14 cellular contexts compared by ENCODE assay signal in genomic region chr15:38217788-38218609, GRCh38. TPM values are rescaled to one million over a fixed set of nuclear protein-coding genes. Genes with fewer than 3 reads are reported as not detected.
DNase-seq lines count a peak whose midpoint lies in the region; ATAC-seq and TF ChIP-seq lines count a peak whose summit lies in the region.
"Had no signal": no experiment of that assay in that cellular context is flagged by ENCODE, and none has a peak within 500 bp of the region (broad histone marks: within the 10 kb centered on the region; RNA-seq: fewer than 3 reads in every experiment).

No MANE protein-coding gene starts in this region.

- no peak overlapping the region for H3K4me3 Mint-ChIP-seq in stimulated activated naive B cell treated with anti-CD40 and anti-IgM and Interleukin-4, amounts not matched to agents 10 μg/mL and 1 μg/mL and 100 μg/mL, for 72 hours
- H3K4me3 Mint-ChIP-seq: CD4-positive, alpha-beta memory T cell had no signal

- H3K9me3 ChIP-seq in HAP-1 (no peaks in the 10 kb centered on the region), osteoblast (ENCODE audit: low read depth, low read length) (no peaks in the 10 kb centered on the region)
- H3K9me3 ChIP-seq: adrenal gland had no signal

- no peaks in the 10 kb centered on the region for H3K36me3 Mint-ChIP-seq in stimulated activated naive B cell treated with anti-CD40 and anti-IgM and Interleukin-4, amounts not matched to agents 10 μg/mL and 1 μg/mL and 100 μg/mL, for 72 hours
- H3K36me3 Mint-ChIP-seq: CD4-positive, alpha-beta memory T cell had no signal

- no peaks in the 10 kb centered on the region for H4K20me1 ChIP-seq in osteoblast (ENCODE audit: insufficient read depth, low read length)

- DNase-seq in HAP-1 (ENCODE audit: low spot score in 2 of 2) (peak; percentile 64 to 95), NCI-H69 (lab: John Stamatoyannopoulos, UW) (peak; percentile 43), choroid plexus epithelial cell (ENCODE audit: low read depth) (peak; percentile 50), osteoblast (ENCODE audit: insufficient read length, low spot score, missing footprints) (no peak), AML-193 (lab: John Stamatoyannopoulos, UW) (no peak), NK-92 (lab: John Stamatoyannopoulos, UW; ENCODE audit: unreplicated experiment) (no peak)
- no peak for DNase-seq in stimulated activated naive B cell treated with anti-CD40 and anti-IgM and Interleukin-4, amounts not matched to agents 10 μg/mL and 1 μg/mL and 100 μg/mL, for 72 hours
- DNase-seq: adrenal gland; CD4-positive, alpha-beta memory T cell; glutamatergic neuron; left cardiac atrium; nucleus accumbens had no signal

- no peak overlapping the region for H2AFZ ChIP-seq in osteoblast (ENCODE audit: low read length)

- ATAC-seq in stimulated activated naive B cell treated with anti-CD40 and anti-IgM and Interleukin-4, amounts not matched to agents 10 μg/mL and 1 μg/mL and 100 μg/mL, for 72 hours (replicated peaks) = no peak
- no peak for ATAC-seq in GM18867 (IDR thresholded peaks at IDR 0.05; ENCODE audit: unreplicated experiment)
- ATAC-seq: Right ventricle myocardium inferior had no signal

- no peaks in the 10 kb centered on the region for H3K79me2 ChIP-seq in osteoblast (ENCODE audit: insufficient read depth, low read length)

- no peaks in the 10 kb centered on the region for H3K36me3 ChIP-seq in HAP-1 (replicated peaks)
- H3K36me3 ChIP-seq in osteoblast (ENCODE audit: insufficient read depth, low read length) = no peaks in the 10 kb centered on the region
- H3K36me3 ChIP-seq: adrenal gland had no signal

- TF ChIP-seq CTCF in choroid plexus epithelial cell (conservative IDR thresholded peaks at IDR 0.05; ENCODE audit: low read depth, low read length) = no peak
- no peak for TF ChIP-seq CTCF in osteoblast (IDR thresholded peaks at IDR 0.05; ENCODE audit: extremely low read depth, low read depth, low read length)

- H3K27ac Mint-ChIP-seq in stimulated activated naive B cell treated with anti-CD40 and anti-IgM and Interleukin-4, amounts not matched to agents 10 μg/mL and 1 μg/mL and 100 μg/mL, for 72 hours = no peak overlapping the region

- no peaks in the 10 kb centered on the region for H3K27me3 ChIP-seq in HAP-1 (ENCODE audit: low read depth)
- H3K27me3 ChIP-seq in osteoblast (ENCODE audit: insufficient read depth, low read length) = no peaks in the 10 kb centered on the region
- H3K27me3 ChIP-seq: adrenal gland had no signal

- H3K9me3 Mint-ChIP-seq in stimulated activated naive B cell treated with anti-CD40 and anti-IgM and Interleukin-4, amounts not matched to agents 10 μg/mL and 1 μg/mL and 100 μg/mL, for 72 hours = no peaks in the 10 kb centered on the region
- H3K9me3 Mint-ChIP-seq: CD4-positive, alpha-beta memory T cell had no signal

- peaks cover 3 to 23% of the 10 kb centered on the region in 2 donors for H3K27me3 Mint-ChIP-seq in stimulated activated naive B cell treated with anti-CD40 and anti-IgM and Interleukin-4, amounts not matched to agents 10 μg/mL and 1 μg/mL and 100 μg/mL, for 72 hours

- H3K4me1 Mint-ChIP-seq in stimulated activated naive B cell treated with anti-CD40 and anti-IgM and Interleukin-4, amounts not matched to agents 10 μg/mL and 1 μg/mL and 100 μg/mL, for 72 hours = peaks cover 0 to 2% of the 10 kb centered on the region in 2 donors

- peak overlapping the region; percentile 63 for H3K4me2 ChIP-seq in osteoblast (ENCODE audit: insufficient read depth, low read length)

- H3K4me3 ChIP-seq in HAP-1 (no peak overlapping the region), choroid plexus epithelial cell (ENCODE audit: low read depth, low read length) (no peak overlapping the region), osteoblast (ENCODE audit: insufficient read depth, low read length) (no peak overlapping the region)
- H3K4me3 ChIP-seq: adrenal gland had no signal

- H3K27ac ChIP-seq in osteoblast (ENCODE audit: low read depth, low read length) = no peak overlapping the region
- H3K27ac ChIP-seq: adrenal gland had no signal

- in situ Hi-C loops in HAP-1 (cut with MboI; ENCODE audit: low sequenced_read_pairs) = no loop called here

- H3K4me1 ChIP-seq in HAP-1 = peaks cover 29% of the 10 kb centered on the region
- peaks cover 20% of the 10 kb centered on the region for H3K4me1 ChIP-seq in osteoblast (ENCODE audit: insufficient read depth, low read length)

RNA-seq across cellular contexts. Expression of gene SPRED1, which starts 34.6 kb away (rescaled TPM):
- total RNA-seq in osteoblast = 32.6 and 32.7 TPM in 2 replicates

Comparison
In these comparisons a context has a peak if more than half of its experiments do, and no peak if none do; other contexts are left out.
1. DNase-seq: peak in HAP-1 (2 of 2), NCI-H69 (single experiment) and choroid plexus epithelial cell (single experiment); none in osteoblast (single experiment), AML-193 (0 of 2), stimulated activated naive B cell treated with anti-CD40 and anti-IgM and Interleukin-4, amounts not matched to agents 10 μg/mL and 1 μg/mL and 100 μg/mL, for 72 hours (single experiment) and NK-92 (single experiment).